ENCODE assay signal across 2 cellular contexts in genomic region chr12:54143233-54143986, GRCh38.
TF ChIP-seq lines count a peak whose summit lies in the region.

No MANE protein-coding gene starts in this region.

TF ChIP-seq in HEK293, 187 proteins besides CTCF, POLR2A, EP300 and RAD21 (continued from another document):
- no peak for TF ChIP-seq ZFP41 (tag by site-specific recombination; IDR thresholded peaks at IDR 0.05; ENCODE audit: borderline replicate concordance)
- TF ChIP-seq PRDM10 (tag by site-specific recombination; IDR thresholded peaks at IDR 0.05): peak; percentile 97
- TF ChIP-seq ZNF341 (tag by site-specific recombination; IDR thresholded peaks at IDR 0.05; ENCODE audit: low read depth): 0 out of 2 replicates have a peak, but pooled peaks have one; percentile 5
- peak; percentile 36; the same call in 1 of the 2 replicates for TF ChIP-seq PRDM1 (tag by site-specific recombination; IDR thresholded peaks at IDR 0.05)

TF ChIP-seq in K562, 482 proteins besides CTCF, POLR2A, EP300 and RAD21 (continued from another document):
- peak; percentile 5 for TF ChIP-seq PRDM10 (IDR thresholded peaks at IDR 0.05; ENCODE audit: partially characterized antibody)
